In genomic region chr14:93548102-93548843, GRCh38 we compare ENCODE assay signal across 16 cellular contexts.
DNase-seq lines count a peak whose midpoint lies in the region; ATAC-seq, FAIRE-seq and TF ChIP-seq lines count a peak whose summit lies in the region.
"Had no signal": no experiment of that assay in that cellular context is flagged by ENCODE, and none has a peak within 500 bp of the region (broad histone marks: within the 10 kb centered on the region; RNA-seq: fewer than 3 reads in every experiment).

No MANE protein-coding gene starts in this region.

- FAIRE-seq in keratinocyte (lab: Jason Lieb, UNC) = peak; percentile 48

- H3K9me1 ChIP-seq in keratinocyte (ENCODE audit: control insufficient read depth, extremely low read depth, insufficient read depth, low read length) = no peaks in the 10 kb centered on the region

- no peaks in the 10 kb centered on the region for H3K36me3 ChIP-seq in keratinocyte (ENCODE audit: control insufficient read depth in 2 of 2, extremely low read depth in 1 of 2, insufficient read depth in 2 of 2, low read length in 2 of 2)

- no peak overlapping the region for H3K9ac ChIP-seq in keratinocyte (ENCODE audit: control insufficient read depth, extremely low read depth, insufficient read depth, low read length)

- intact Hi-C loops in MCF 10A (cut with micrococcal nuclease) = loop anchor here (10.0 kb wide), 1 partner anchor 343 kb away; the partner anchor contains the start of genes GON7 and UBR7

- no peak overlapping the region for H3K27ac Mint-ChIP-seq in MCF 10A (ENCODE audit: low read depth, unreplicated experiment)
- H3K27ac Mint-ChIP-seq: activated naive CD8-positive, alpha-beta T cell had no signal

- TF ChIP-seq CTCF in keratinocyte (optimal IDR thresholded peaks at IDR 0.05 in 1 of 3, IDR thresholded peaks at IDR 0.05 in 1 of 3, conservative IDR thresholded peaks at IDR 0.05 in 1 of 3; ENCODE audit: extremely low read depth in 1 of 3, insufficient read depth in 2 of 3, low read length in 3 of 3) (no peak), MCF 10A (IDR thresholded peaks at IDR 0.05; ENCODE audit: unreplicated experiment) (no peak)

- H3K36me3 Mint-ChIP-seq in MCF 10A (ENCODE audit: insufficient read depth, unreplicated experiment) = no peaks in the 10 kb centered on the region
- H3K36me3 Mint-ChIP-seq: activated naive CD8-positive, alpha-beta T cell had no signal

- no peaks in the 10 kb centered on the region for H3K9me3 ChIP-seq in keratinocyte (ENCODE audit: control insufficient read depth, low read depth, low read length)
- H3K9me3 ChIP-seq: mucosa of descending colon had no signal

- no peak for DNase-seq in keratinocyte (ENCODE audit: low read depth, low spot score)
- DNase-seq in AG08395 (ENCODE audit: low spot score) = no peak
- DNase-seq in MCF 10A (ENCODE audit: unreplicated experiment) = no peak
- DNase-seq in NOMO-1 treated with dmso at 0.1 percent for 144 hours (lab: John Stamatoyannopoulos, UW; ENCODE audit: unreplicated experiment) = no peak
- DNase-seq: activated CD4-positive, alpha-beta T cell treated with anti-CD3 and anti-CD28 coated beads, Interleukin-2, amount 50 U/mL, for 4 hours; dermis blood vessel endothelial cell; hippocampal formation; MM.1S; mucosa of descending colon; NCI-H69; T-helper 1 cell had no signal

- BruUV-seq in MCF 10A (replicated peaks; lab: Mats Ljungman, UMichigan) = no TSS peak

- no peak overlapping the region for H3K4me3 ChIP-seq in keratinocyte (ENCODE audit: control insufficient read depth in 2 of 3, extremely low read depth in 1 of 3, insufficient read depth in 2 of 3, low read depth in 1 of 3, low read length in 3 of 3)
- H3K4me3 ChIP-seq: mucosa of descending colon had no signal

- dilution Hi-C loops in keratinocyte (cut with MboI; ENCODE audit: extremely low pct_ligation_motif_present, low sequenced_read_pairs) = no loop called here

- H3K4me2 ChIP-seq in keratinocyte (ENCODE audit: control insufficient read depth, extremely low read depth, insufficient read depth, low read depth, low read length) = peak overlapping the region; percentile 3

- H4K20me1 ChIP-seq in keratinocyte (ENCODE audit: control insufficient read depth, extremely low read depth, insufficient read depth, low read length) = no peaks in the 10 kb centered on the region

- no peak overlapping the region for H3K4me3 Mint-ChIP-seq in MCF 10A (ENCODE audit: unreplicated experiment)
- H3K4me3 Mint-ChIP-seq: activated naive CD8-positive, alpha-beta T cell had no signal

- no peaks in the 10 kb centered on the region for H3K4me1 Mint-ChIP-seq in MCF 10A (ENCODE audit: insufficient read depth, unreplicated experiment)

- ATAC-seq in GM18861 (IDR thresholded peaks at IDR 0.05; ENCODE audit: unreplicated experiment) (peak; percentile 87), GM21825 (IDR thresholded peaks at IDR 0.05; ENCODE audit: unreplicated experiment) (peak; percentile 81), HG03342 (IDR thresholded peaks at IDR 0.05; ENCODE audit: unreplicated experiment) (peak; percentile 78), HG03469 (IDR thresholded peaks at IDR 0.05; ENCODE audit: unreplicated experiment) (no peak)
- ATAC-seq: mucosa of descending colon had no signal

- no peaks in the 10 kb centered on the region for H3K27me3 ChIP-seq in keratinocyte (ENCODE audit: control insufficient read depth, extremely low read depth, insufficient read depth, low read length)

- POLR2A ChIA-PET in MCF 10A (lab: Yijun Ruan, JAX) = no interaction called here

- H2AFZ ChIP-seq in keratinocyte (ENCODE audit: control insufficient read depth, low read length) = peak overlapping the region; percentile 44

- H3K27me3 Mint-ChIP-seq in MCF 10A (ENCODE audit: insufficient read depth, unreplicated experiment) = peaks cover 69% of the 10 kb centered on the region

- H3K9me3 Mint-ChIP-seq in MCF 10A (ENCODE audit: unreplicated experiment) = no peaks in the 10 kb centered on the region

- no peak overlapping the region for H3K27ac ChIP-seq in keratinocyte (ENCODE audit: control insufficient read depth, insufficient read depth, low read length)

- H3K79me2 ChIP-seq in keratinocyte (ENCODE audit: control insufficient read depth, insufficient read depth, low read length) = no peaks in the 10 kb centered on the region

- H3K4me1 ChIP-seq in keratinocyte (ENCODE audit: control insufficient read depth, extremely low read depth, insufficient read depth, low read length) = peaks cover 3% of the 10 kb centered on the region

- CTCF ChIA-PET in MCF 10A (lab: Yijun Ruan, JAX) = interaction anchor here (1.0 to 1.2 kb wide), 2 partner anchors 10 to 106 kb away, joined by 4 read pairs; no protein-coding TSS in a partner anchor
